Comparison of ENCODE assay signal across 8 cellular contexts in genomic region chrX:39152106-39152649, GRCh38.
A peak's percentile ranks its signal among the peaks of the same experiment; 100 is the strongest.
DNase-seq lines count a peak whose midpoint lies in the region; ATAC-seq and TF ChIP-seq lines count a peak whose summit lies in the region.

No MANE protein-coding gene starts in this region.

- H3K9me3 ChIP-seq in BE2C = no peaks in the 10 kb centered on the region
- H3K9me3 ChIP-seq in OCI-LY7 (ENCODE audit: low read length) = no peaks in the 10 kb centered on the region
- H3K9me3 ChIP-seq in body of pancreas = no peaks in the 10 kb centered on the region

- no peak overlapping the region for H3K27ac Mint-ChIP-seq in natural killer cell treated with Interleukin-12 subunit alpha and Interleukin-12 subunit beta and Interleukin-15 and Interleukin-18, amount 100 ng/mL, for 72 hours

- H3K36me3 ChIP-seq in BE2C = no peaks in the 10 kb centered on the region
- no peaks in the 10 kb centered on the region for H3K36me3 ChIP-seq in OCI-LY7 (ENCODE audit: insufficient read depth, low read length)
- H3K36me3 ChIP-seq in body of pancreas (replicated peaks in 1 of 2; ENCODE audit: insufficient read depth in 1 of 2, low read depth in 2 of 2) = no peaks in the 10 kb centered on the region

- H3K9me2 ChIP-seq in OCI-LY7 (ENCODE audit: insufficient read depth, low read length) = no peaks in the 10 kb centered on the region

- ATAC-seq in body of pancreas (peak; percentile 56), GM18498 (IDR thresholded peaks at IDR 0.05; ENCODE audit: unreplicated experiment) (no peak)
- no peak for ATAC-seq in natural killer cell treated with Interleukin-12 subunit alpha and Interleukin-12 subunit beta and Interleukin-15 and Interleukin-18, amount 100 ng/mL, for 72 hours

- no peak overlapping the region for H3K27ac ChIP-seq in HL-60 (replicated peaks)
- no peak overlapping the region for H3K27ac ChIP-seq in OCI-LY7 (ENCODE audit: low read depth, low read length, poor library complexity, severe bottlenecking)
- H3K27ac ChIP-seq in body of pancreas = no peak overlapping the region

- 48 to 49% methylated on average over 2 to 7 of the region's 7 CpGs for WGBS in body of pancreas, 2 donors

- no peaks in the 10 kb centered on the region for H4K20me1 ChIP-seq in OCI-LY7 (ENCODE audit: insufficient read depth, low read length)

- no peaks in the 10 kb centered on the region for H3K79me2 ChIP-seq in OCI-LY7 (ENCODE audit: insufficient read depth, low read depth, low read length)

- H3K27me3 ChIP-seq in BE2C = no peaks in the 10 kb centered on the region
- H3K27me3 ChIP-seq in HL-60 (ENCODE audit: insufficient read depth, poor library complexity, severe bottlenecking) = no peaks in the 10 kb centered on the region
- no peaks in the 10 kb centered on the region for H3K27me3 ChIP-seq in body of pancreas

- H3K4me3 Mint-ChIP-seq in natural killer cell treated with Interleukin-12 subunit alpha and Interleukin-12 subunit beta and Interleukin-15 and Interleukin-18, amount 100 ng/mL, for 72 hours = no peak overlapping the region

- H3K4me1 Mint-ChIP-seq in natural killer cell treated with Interleukin-12 subunit alpha and Interleukin-12 subunit beta and Interleukin-15 and Interleukin-18, amount 100 ng/mL, for 72 hours (ENCODE audit: low read depth in 2 of 2) = no peaks in the 10 kb centered on the region

- BruUV-seq in OCI-LY7 (replicated peaks; lab: Mats Ljungman, UMichigan) = no TSS peak

- no peaks in the 10 kb centered on the region for H3K9me3 Mint-ChIP-seq in natural killer cell treated with Interleukin-12 subunit alpha and Interleukin-12 subunit beta and Interleukin-15 and Interleukin-18, amount 100 ng/mL, for 72 hours

- H3K4me3 ChIP-seq in BE2C (ENCODE audit: low read depth, low read length) = no peak overlapping the region
- no peak overlapping the region for H3K4me3 ChIP-seq in HL-60 (replicated peaks; ENCODE audit: insufficient read depth, low read length)
- H3K4me3 ChIP-seq in OCI-LY7 (ENCODE audit: low read depth, low read length, poor library complexity, severe bottlenecking) = no peak overlapping the region
- H3K4me3 ChIP-seq in body of pancreas = no peak overlapping the region

- H3K4me1 ChIP-seq in BE2C (peaks cover 18% of the 10 kb centered on the region), OCI-LY7 (ENCODE audit: insufficient read depth, low read length, poor library complexity, severe bottlenecking) (no peaks in the 10 kb centered on the region), body of pancreas (peaks cover 17% of the 10 kb centered on the region)

- no peak for TF ChIP-seq POLR2A in body of pancreas (IDR thresholded peaks at IDR 0.05)

- peak; percentile 77 for TF ChIP-seq CTCF in BE2C (IDR thresholded peaks at IDR 0.05; ENCODE audit: low read depth, low read length)
- peak; percentile 20 for TF ChIP-seq CTCF in HL-60 (IDR thresholded peaks at IDR 0.05; ENCODE audit: insufficient read depth, low read length)
- TF ChIP-seq CTCF in OCI-LY7 (conservative IDR thresholded peaks at IDR 0.05; ENCODE audit: low read length) = peak; percentile 77
- peak in 6 of 7 experiments; percentile 34 to 58 (median 52) for TF ChIP-seq CTCF in body of pancreas (IDR thresholded peaks at IDR 0.05)

- intact Hi-C loops in OCI-LY7 (cut with micrococcal nuclease; ENCODE audit: unreplicated experiment) (loop anchor here (1.0 to 5.0 kb wide), 3 partner anchors 18 to 490 kb away; no protein-coding TSS in a partner anchor), body of pancreas (cut with DNase I) (no loop called here)

- CTCF ChIA-PET in OCI-LY7 (lab: Charles Lee; ENCODE audit: unreplicated experiment) = interaction anchor here (1.0 kb wide), 1 partner anchor 384 kb away, joined by 3 read pairs; no protein-coding TSS in a partner anchor

- POLR2A ChIA-PET in OCI-LY7 (lab: Charles Lee) = no interaction called here

- no peaks in the 10 kb centered on the region for H3K36me3 Mint-ChIP-seq in natural killer cell treated with Interleukin-12 subunit alpha and Interleukin-12 subunit beta and Interleukin-15 and Interleukin-18, amount 100 ng/mL, for 72 hours

- no peak overlapping the region for H3K4me2 ChIP-seq in OCI-LY7 (ENCODE audit: low read length)

- H2AFZ ChIP-seq in OCI-LY7 (ENCODE audit: low read length) = no peak overlapping the region

- peak; percentile 81 for DNase-seq in BE2C
- peak in 1 of 2 experiments; percentile 60 for DNase-seq in HL-60 (ENCODE audit: low read depth in 1 of 2, low spot score in 1 of 2)
- peak; percentile 51 for DNase-seq in OCI-LY7 (ENCODE audit: low spot score)
- peak; percentile 41 to 61 (median 60) for DNase-seq in body of pancreas
- DNase-seq in lung microvascular endothelial cell (ENCODE audit: low read depth in 2 of 2) = peak; percentile 12 to 16
- DNase-seq in natural killer cell treated with Interleukin-12 subunit alpha and Interleukin-12 subunit beta and Interleukin-15 and Interleukin-18, amount 100 ng/mL, for 72 hours (ENCODE audit: low spot score) = no peak
- DNase-seq in DMS79 (lab: John Stamatoyannopoulos, UW) = no peak

- H3K27me3 Mint-ChIP-seq in natural killer cell treated with Interleukin-12 subunit alpha and Interleukin-12 subunit beta and Interleukin-15 and Interleukin-18, amount 100 ng/mL, for 72 hours = peaks cover 5 to 20% of the 10 kb centered on the region in 2 donors

Comparison
In these comparisons a context has a peak if more than half of its experiments do, and no peak if none do; other contexts are left out.
1. DNase-seq: peak in BE2C (single experiment), OCI-LY7 (single experiment), body of pancreas (4 of 4) and lung microvascular endothelial cell (2 of 2); none in natural killer cell treated with Interleukin-12 subunit alpha and Interleukin-12 subunit beta and Interleukin-15 and Interleukin-18, amount 100 ng/mL, for 72 hours (single experiment) and DMS79 (single experiment).
2. CTCF ChIP-seq: peak in every context shown above with its lines; median percentile 77 in BE2C; 77 in OCI-LY7; 52 in body of pancreas; 20 in HL-60.